ENCODE assay signal across 17 cellular contexts in genomic region chr2:144598906-144599305, GRCh38.
DNase-seq lines count a peak whose midpoint lies in the region; ATAC-seq lines count a peak whose summit lies in the region.
"Had no signal": no experiment of that assay in that cellular context is flagged by ENCODE, and none has a peak within 500 bp of the region (broad histone marks: within the 10 kb centered on the region; RNA-seq: fewer than 3 reads in every experiment).

No MANE protein-coding gene starts in this region.

- DNase-seq in CD8-positive, alpha-beta memory T cell = no peak
- no peak for DNase-seq in central memory CD8-positive, alpha-beta T cell (ENCODE audit: low spot score in 2 of 2)
- no peak for DNase-seq in mesendoderm
- DNase-seq in stimulated activated effector memory CD8-positive, alpha-beta T cell treated with anti-CD3 and anti-CD28 coated beads, Interleukin-12 subunit alpha, Interleukin-12 subunit beta, amount 100 ng/mL, for 72 hours (ENCODE audit: low spot score in 2 of 2) = no peak
- DNase-seq in NCI-H2081 (lab: John Stamatoyannopoulos, UW) = no peak
- no peak for DNase-seq in NCI-H526 (lab: John Stamatoyannopoulos, UW)
- DNase-seq in NCI-H187 (lab: John Stamatoyannopoulos, UW) = no peak
- DNase-seq: C1 segment of cervical spinal cord; CD4-positive, alpha-beta memory T cell; DMS 273 treated with DMSO at 0.1 percent for 48 hours; DMS79; EL; GDM1; GM23248; H7; HCEC 1CT had no signal

- peak overlapping the region; percentile 46 for H3K27ac ChIP-seq in CD8-positive, alpha-beta memory T cell (ENCODE audit: low read depth, low read length)
- no peak overlapping the region for H3K27ac ChIP-seq in mesendoderm (ENCODE audit: low read depth, low read length)
- H3K27ac ChIP-seq: GM23248 had no signal

- peaks cover 4% of the 10 kb centered on the region for H3K4me1 ChIP-seq in CD8-positive, alpha-beta memory T cell (ENCODE audit: insufficient read depth, low read length)
- H3K4me1 ChIP-seq in mesendoderm (ENCODE audit: control insufficient read depth, low read depth, low read length) = peaks cover 18% of the 10 kb centered on the region

- peaks cover 32 to 34% (median 34%) of the 10 kb centered on the region in 3 donors for H3K4me1 Mint-ChIP-seq in CD8-positive, alpha-beta memory T cell
- peaks cover 43% of the 10 kb centered on the region for H3K4me1 Mint-ChIP-seq in central memory CD8-positive, alpha-beta T cell
- H3K4me1 Mint-ChIP-seq in stimulated activated effector memory CD8-positive, alpha-beta T cell treated with anti-CD3 and anti-CD28 coated beads, Interleukin-12 subunit alpha, Interleukin-12 subunit beta, amount 100 ng/mL, for 72 hours = peaks cover 10% of the 10 kb centered on the region

- no peak overlapping the region for H3K4ac ChIP-seq in mesendoderm (ENCODE audit: low read depth, low read length)

- H3K27me3 ChIP-seq in CD8-positive, alpha-beta memory T cell (ENCODE audit: insufficient read depth, low read length, poor library complexity, severe bottlenecking) = no peaks in the 10 kb centered on the region
- H3K27me3 ChIP-seq in mesendoderm (ENCODE audit: insufficient read depth, low read length, poor library complexity) = no peaks in the 10 kb centered on the region

- no peak overlapping the region for H4K8ac ChIP-seq in mesendoderm (ENCODE audit: low read depth, low read length)

- no peaks in the 10 kb centered on the region for H3K27me3 Mint-ChIP-seq in CD8-positive, alpha-beta memory T cell
- no peaks in the 10 kb centered on the region for H3K27me3 Mint-ChIP-seq in central memory CD8-positive, alpha-beta T cell

- no peak overlapping the region for H3K9ac ChIP-seq in mesendoderm (ENCODE audit: low read length)
- H3K9ac ChIP-seq: GM23248 had no signal

- no peak overlapping the region for H2BK120ac ChIP-seq in mesendoderm (ENCODE audit: low read depth, low read length)

- no peak overlapping the region for H3K18ac ChIP-seq in mesendoderm (ENCODE audit: low read length)

- H2AK5ac ChIP-seq in mesendoderm (ENCODE audit: low read length) = peak overlapping the region; percentile 56

- peak overlapping the region in 4 of 7 donors; percentile 9 to 65 (median 42) for H3K4me3 Mint-ChIP-seq in CD8-positive, alpha-beta memory T cell
- H3K4me3 Mint-ChIP-seq in central memory CD8-positive, alpha-beta T cell = peak overlapping the region; percentile 59
- peak overlapping the region; percentile 24 for H3K4me3 Mint-ChIP-seq in stimulated activated effector memory CD8-positive, alpha-beta T cell treated with anti-CD3 and anti-CD28 coated beads, Interleukin-12 subunit alpha, Interleukin-12 subunit beta, amount 100 ng/mL, for 72 hours

- H3K56ac ChIP-seq in mesendoderm (ENCODE audit: low read length) = no peak overlapping the region

- CTCF ChIA-PET in CD8-positive, alpha-beta memory T cell (lab: Charles Lee) = no interaction called here

- H2BK15ac ChIP-seq in mesendoderm (replicated peaks; ENCODE audit: low read depth) = no peak overlapping the region

- peak overlapping the region; percentile 26 for H4K5ac ChIP-seq in mesendoderm (ENCODE audit: low read length)

- H3K36me3 Mint-ChIP-seq in CD8-positive, alpha-beta memory T cell = no peaks in the 10 kb centered on the region
- H3K36me3 Mint-ChIP-seq in central memory CD8-positive, alpha-beta T cell (ENCODE audit: insufficient read depth) = peaks cover 2% of the 10 kb centered on the region
- no peaks in the 10 kb centered on the region for H3K36me3 Mint-ChIP-seq in stimulated activated effector memory CD8-positive, alpha-beta T cell treated with anti-CD3 and anti-CD28 coated beads, Interleukin-12 subunit alpha, Interleukin-12 subunit beta, amount 100 ng/mL, for 72 hours
- H3K36me3 Mint-ChIP-seq: CD4-positive, alpha-beta memory T cell had no signal

- no peaks in the 10 kb centered on the region for H3K36me3 ChIP-seq in CD8-positive, alpha-beta memory T cell (ENCODE audit: insufficient read depth, low read length)
- H3K36me3 ChIP-seq in mesendoderm (ENCODE audit: control insufficient read depth, insufficient read depth, low read length) = no peaks in the 10 kb centered on the region

- H3K23ac ChIP-seq in mesendoderm (ENCODE audit: low read length) = no peak overlapping the region

- no peaks in the 10 kb centered on the region for H3K79me2 ChIP-seq in mesendoderm (ENCODE audit: control insufficient read depth, insufficient read depth, low read length)

- H3K9me3 ChIP-seq in CD8-positive, alpha-beta memory T cell (ENCODE audit: low read length) = no peaks in the 10 kb centered on the region

- H2BK5ac ChIP-seq in mesendoderm (ENCODE audit: low read length) = peak overlapping the region; percentile 43

- H3K4me3 ChIP-seq in CD8-positive, alpha-beta memory T cell (ENCODE audit: low read length) = peak overlapping the region; percentile 9
- H3K4me3 ChIP-seq in mesendoderm (ENCODE audit: low read length) = no peak overlapping the region
- H3K4me3 ChIP-seq: GM12878, GM23248 had no signal

- H3K27ac Mint-ChIP-seq in CD8-positive, alpha-beta memory T cell = peak overlapping the region in 2 of 8 donors; percentile 75 to 87
- H3K27ac Mint-ChIP-seq in central memory CD8-positive, alpha-beta T cell (ENCODE audit: low read depth) = peak overlapping the region; percentile 93
- H3K27ac Mint-ChIP-seq in stimulated activated effector memory CD8-positive, alpha-beta T cell treated with anti-CD3 and anti-CD28 coated beads, Interleukin-12 subunit alpha, Interleukin-12 subunit beta, amount 100 ng/mL, for 72 hours = no peak overlapping the region
- H3K27ac Mint-ChIP-seq: CD4-positive, alpha-beta memory T cell had no signal

- H3K79me1 ChIP-seq in mesendoderm (ENCODE audit: low read length) = no peaks in the 10 kb centered on the region

- ATAC-seq in central memory CD8-positive, alpha-beta T cell (replicated peaks; ENCODE audit: extremely low read depth, poor library complexity, severe bottlenecking) = no peak
- no peak for ATAC-seq in stimulated activated effector memory CD8-positive, alpha-beta T cell treated with anti-CD3 and anti-CD28 coated beads, Interleukin-12 subunit alpha, Interleukin-12 subunit beta, amount 100 ng/mL, for 72 hours
- ATAC-seq: GM12878 had no signal

- peaks cover 0 to 6% (median 0%) of the 10 kb centered on the region in 5 donors for H3K9me3 Mint-ChIP-seq in CD8-positive, alpha-beta memory T cell
- no peaks in the 10 kb centered on the region for H3K9me3 Mint-ChIP-seq in central memory CD8-positive, alpha-beta T cell
- no peaks in the 10 kb centered on the region for H3K9me3 Mint-ChIP-seq in stimulated activated effector memory CD8-positive, alpha-beta T cell treated with anti-CD3 and anti-CD28 coated beads, Interleukin-12 subunit alpha, Interleukin-12 subunit beta, amount 100 ng/mL, for 72 hours

- H3K4me2 ChIP-seq in mesendoderm (ENCODE audit: low read length) = no peak overlapping the region

- POLR2A ChIA-PET in CD8-positive, alpha-beta memory T cell (lab: Charles Lee) = no interaction called here

- no CpG with 5 or more reads among the region's 5 CpGs for WGBS in mesendoderm (ENCODE audit: extremely low coverage, insufficient coverage, low lambda C conversion rate)
